8 cellular contexts compared by ENCODE assay signal in the genomic region with DNA sequence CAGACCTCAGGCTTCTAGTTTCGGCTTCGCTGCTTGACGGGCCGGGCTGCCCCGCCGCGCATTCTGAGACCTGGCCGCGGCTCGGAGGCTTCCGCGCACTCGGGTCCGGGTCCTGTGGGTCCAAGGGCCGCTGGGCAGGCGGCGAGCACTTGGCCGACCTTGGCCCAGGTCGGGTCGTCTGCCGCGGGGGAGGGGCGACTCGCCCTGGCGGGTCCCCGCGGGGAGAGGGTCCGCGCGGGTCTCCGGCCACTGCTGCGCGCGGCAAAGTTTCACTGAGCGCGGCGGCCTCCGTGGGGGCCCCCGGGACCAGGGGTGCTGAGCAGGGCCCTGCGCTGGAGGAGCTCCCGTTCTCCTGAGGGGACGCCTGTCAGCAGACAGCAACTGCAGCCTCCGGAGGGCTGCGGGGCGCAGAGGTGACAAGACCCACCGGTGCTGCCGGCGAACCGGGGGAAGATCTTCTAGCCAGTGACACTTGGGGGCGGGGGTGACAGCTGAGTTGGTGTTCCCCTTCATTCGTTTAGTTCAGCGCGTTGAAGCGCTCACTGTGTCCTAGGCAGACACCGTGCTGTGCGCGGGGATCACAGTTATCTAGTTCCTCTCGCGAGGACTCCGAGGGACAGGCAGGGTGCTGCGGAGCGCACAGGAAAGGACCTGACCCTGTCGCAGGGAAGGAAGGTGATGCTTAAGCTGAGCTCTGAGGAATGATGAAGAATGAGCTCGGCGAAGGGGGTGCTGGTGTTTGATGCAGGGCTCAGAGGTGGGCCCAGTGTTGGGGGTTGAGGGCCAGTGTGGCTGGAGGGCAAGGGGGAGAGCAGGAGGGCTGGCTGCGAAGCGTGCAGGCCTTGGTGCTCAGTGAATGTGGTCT. TPM values are rescaled to one million over a fixed set of nuclear protein-coding genes. Genes with fewer than 3 reads are reported as not detected.
DNase-seq lines count a peak whose midpoint lies in the region; ATAC-seq, FAIRE-seq and TF ChIP-seq lines count a peak whose summit lies in the region.

No MANE protein-coding gene starts in this region.

- no peak for TF ChIP-seq CTCF in D721Med (IDR thresholded peaks at IDR 0.05; ENCODE audit: insufficient read depth, missing control alignments)
- TF ChIP-seq CTCF in heart left ventricle (IDR thresholded peaks at IDR 0.05) = no peak

- H3K27me3 ChIP-seq in SJSA1 (replicated peaks) = no peaks in the 10 kb centered on the region
- no peaks in the 10 kb centered on the region for H3K27me3 ChIP-seq in heart left ventricle

- no peak for FAIRE-seq in D721Med (lab: Jason Lieb, UNC)

- no peaks in the 10 kb centered on the region for H3K27me3 Mint-ChIP-seq in activated naive CD4-positive, alpha-beta T cell treated with anti-CD3 and anti-CD28 coated beads, Interleukin-2, amount 50 U/mL, for 24 hours

- peak overlapping the region; percentile 97 for H3K4me3 Mint-ChIP-seq in activated naive CD4-positive, alpha-beta T cell treated with anti-CD3 and anti-CD28 coated beads, Interleukin-2, amount 50 U/mL, for 24 hours

- TF ChIP-seq POLR2A in heart left ventricle (IDR thresholded peaks at IDR 0.05) = no peak

- no peaks in the 10 kb centered on the region for H3K9me3 ChIP-seq in SJSA1 (replicated peaks)
- H3K9me3 ChIP-seq in heart left ventricle = no peaks in the 10 kb centered on the region

- peaks cover 44% of the 10 kb centered on the region for H3K4me1 Mint-ChIP-seq in activated naive CD4-positive, alpha-beta T cell treated with anti-CD3 and anti-CD28 coated beads, Interleukin-2, amount 50 U/mL, for 24 hours

- peak overlapping the region; percentile 84 for H3K4me3 ChIP-seq in SJSA1
- peak overlapping the region; percentile 74 to 98 (median 89) for H3K4me3 ChIP-seq in heart left ventricle

- peaks cover 30% of the 10 kb centered on the region for H3K36me3 ChIP-seq in SJSA1
- peaks cover 0 to 31% (median 15%) of the 10 kb centered on the region in 9 donors for H3K36me3 ChIP-seq in heart left ventricle

- WGBS in heart left ventricle, 4 donors = 1 to 2% (median 1%) methylated on average over 42 to 67 of the region's 67 CpGs

- DNase-seq in D721Med (ENCODE audit: insufficient read length, low spot score) (peak; percentile 56), SJSA1 (ENCODE audit: low read depth in 1 of 2, low spot score in 2 of 2) (peak; percentile 70), heart left ventricle (peak in 3 of 5 donors; percentile 56 to 71 (median 63)), sciatic nerve (ENCODE audit: low spot score) (peak; percentile 65), cortex of kidney (lab: John Stamatoyannopoulos, UW) (no peak)

- peaks cover 2% of the 10 kb centered on the region for H3K36me3 Mint-ChIP-seq in activated naive CD4-positive, alpha-beta T cell treated with anti-CD3 and anti-CD28 coated beads, Interleukin-2, amount 50 U/mL, for 24 hours

- peaks cover 24% of the 10 kb centered on the region for H3K4me1 ChIP-seq in SJSA1 (replicated peaks)
- peaks cover 0 to 61% (median 34%) of the 10 kb centered on the region in 12 donors for H3K4me1 ChIP-seq in heart left ventricle

- H3K27ac ChIP-seq in SJSA1 (peak overlapping the region; percentile 73), heart left ventricle (peak overlapping the region; percentile 81 to 98 (median 92))

- intact Hi-C loops in heart left ventricle (cut with DNase I) = loop anchor here in 3 of 10 donors (2.0 to 10.0 kb wide), 3 partner anchors 54 to 178 kb away; a partner anchor contains a TSS
- intact Hi-C loops in sciatic nerve (cut with DNase I) = no loop called here

- peak; percentile 58 for ATAC-seq in GM19455 (IDR thresholded peaks at IDR 0.05; ENCODE audit: unreplicated experiment)
- peak; percentile 37 for ATAC-seq in HG03565 (IDR thresholded peaks at IDR 0.05; ENCODE audit: unreplicated experiment)
- peak; percentile 39 to 63 (median 61) for ATAC-seq in heart left ventricle
- peak; percentile 42 for ATAC-seq in sciatic nerve

- no peaks in the 10 kb centered on the region for H3K9me3 Mint-ChIP-seq in activated naive CD4-positive, alpha-beta T cell treated with anti-CD3 and anti-CD28 coated beads, Interleukin-2, amount 50 U/mL, for 24 hours

- H3K27ac Mint-ChIP-seq in activated naive CD4-positive, alpha-beta T cell treated with anti-CD3 and anti-CD28 coated beads, Interleukin-2, amount 50 U/mL, for 24 hours = peak overlapping the region; percentile 90

RNA-seq across cellular contexts. Expression of a gene that starts 0.7 kb away (rescaled TPM):
- 48.9 and 51.6 TPM in 2 replicates for total RNA-seq in SJSA1 (2014; rRNA removed; shearing (Covaris generic))
- total RNA-seq in heart left ventricle = 100 to 1,000 TPM; 123 to 319 (median 214) TPM
- polyA plus RNA-seq in heart left ventricle = 100 to 1,000 TPM; 135 to 146 TPM
- 65.4 TPM for total RNA-seq in sciatic nerve

RNA-seq across cellular contexts. Expression of a gene that starts 20.5 kb away (rescaled TPM):
- 12.7 and 26.0 TPM in 2 replicates for total RNA-seq in SJSA1 (2014; rRNA removed; shearing (Covaris generic))
- total RNA-seq in heart left ventricle (10 to 100 TPM; 39.8 to 92.3 (median 48.5) TPM), sciatic nerve (53.8 TPM)
- 10 to 100 TPM; 28.9 to 53.2 TPM for polyA plus RNA-seq in heart left ventricle

RNA-seq across cellular contexts. Expression of a gene that starts 38.8 kb away (rescaled TPM):
- 5.9 and 9.5 TPM in 2 replicates for total RNA-seq in SJSA1 (2014; rRNA removed; shearing (Covaris generic))
- total RNA-seq in heart left ventricle = 1 to 10 TPM in 1 of 9 donors, under 1 TPM in 2, not detected in 6; 0.25 to 1.5 (median 0.27) TPM
- polyA plus RNA-seq in heart left ventricle = under 1 TPM in 1 of 2 donors, not detected in 1; 0.19 TPM
- total RNA-seq in sciatic nerve = not detected

RNA-seq across cellular contexts. Expression of a gene that starts 55.0 kb away (rescaled TPM):
- total RNA-seq in SJSA1 (2014; rRNA removed; shearing (Covaris generic)) = 2.9 and 3.1 TPM in 2 replicates
- total RNA-seq in heart left ventricle = 1 to 10 TPM; 1.1 to 5.7 (median 2.1) TPM
- 1 to 10 TPM; 1.3 to 1.7 TPM for polyA plus RNA-seq in heart left ventricle
- 12.3 TPM for total RNA-seq in sciatic nerve
